ENCODE assay signal across 20 cellular contexts in genomic region chr5:14243768-14244167, GRCh38.
"Had no signal": no experiment of that assay in that cellular context is flagged by ENCODE, and none has a peak within 500 bp of the region (broad histone marks: within the 10 kb centered on the region; RNA-seq: fewer than 3 reads in every experiment).

No MANE protein-coding gene starts in this region.

- H3K36me3 ChIP-seq: neutrophil, ovary, prostate gland, spleen, upper lobe of right lung had no signal

- H3K4me1 Mint-ChIP-seq: activated CD4-positive, alpha-beta memory T cell treated with anti-CD3 and anti-CD28 coated beads, Interleukin-2, amount 10 ng/mL, durations not matched to agents 7 days and 5 days; activated CD4-positive, alpha-beta T cell treated with anti-CD3 and anti-CD28 coated beads, Interleukin-2, amount 10 ng/mL, durations not matched to agents 24 days and 14 days; activated naive CD4-positive, alpha-beta T cell treated with anti-CD3 and anti-CD28 coated beads, Interleukin-2, amount 10 ng/mL, durations not matched to agents 7 days and 5 days had no signal

- H3K27me3 ChIP-seq: foreskin keratinocyte, neutrophil, ovary, spleen, upper lobe of right lung had no signal

- H3K27ac Mint-ChIP-seq: activated CD4-positive, alpha-beta memory T cell treated with anti-CD3 and anti-CD28 coated beads, Interleukin-2, amount 10 ng/mL, durations not matched to agents 7 days and 5 days; activated CD4-positive, alpha-beta T cell treated with anti-CD3 and anti-CD28 coated beads, Interleukin-2, amount 10 ng/mL, durations not matched to agents 24 days and 14 days; activated naive CD4-positive, alpha-beta T cell treated with anti-CD3 and anti-CD28 coated beads, Interleukin-2, amount 10 ng/mL, durations not matched to agents 7 days and 5 days; mesothelial cell of epicardium; natural killer cell; T-helper 1 cell treated with Interleukin-12 subunit alpha and Interleukin-12 subunit beta and Interleukin-4 antibody, amounts not matched to agents 30 μg/mL and 1 μg/mL, for 36 hours had no signal

- H3K27ac ChIP-seq: foreskin keratinocyte, neutrophil, ovary, prostate gland, spleen, upper lobe of right lung had no signal

- H3K4me3 Mint-ChIP-seq: activated CD4-positive, alpha-beta memory T cell treated with anti-CD3 and anti-CD28 coated beads, Interleukin-2, amount 10 ng/mL, durations not matched to agents 7 days and 5 days; activated CD4-positive, alpha-beta T cell treated with anti-CD3 and anti-CD28 coated beads, Interleukin-2, amount 10 ng/mL, durations not matched to agents 24 days and 14 days; activated naive CD4-positive, alpha-beta T cell treated with anti-CD3 and anti-CD28 coated beads, Interleukin-2, amount 10 ng/mL, durations not matched to agents 7 days and 5 days; mesothelial cell of epicardium; natural killer cell; T-helper 1 cell treated with Interleukin-12 subunit alpha and Interleukin-12 subunit beta and Interleukin-4 antibody, amounts not matched to agents 30 μg/mL and 1 μg/mL, for 36 hours had no signal

- H3K4me3 ChIP-seq: ovary, prostate gland, spleen, upper lobe of right lung had no signal

- ATAC-seq: foreskin keratinocyte; natural killer cell; stimulated activated naive CD8-positive, alpha-beta T cell treated with anti-CD3 and anti-CD28 coated beads, Interleukin-15, Interleukin-2, amounts not matched to agents 100 U/mL and 50 U/mL, for 24 hours had no signal

- H3K9me3 ChIP-seq: neutrophil, ovary, prostate gland, spleen, upper lobe of right lung had no signal

- H3K36me3 Mint-ChIP-seq: activated naive CD4-positive, alpha-beta T cell treated with anti-CD3 and anti-CD28 coated beads, Interleukin-2, amount 10 ng/mL, durations not matched to agents 7 days and 5 days; mesothelial cell of epicardium; natural killer cell had no signal

- DNase-seq: activated CD4-positive, alpha-beta memory T cell treated with anti-CD3 and anti-CD28 coated beads, Interleukin-2, amount 10 ng/mL, durations not matched to agents 7 days and 5 days; activated CD4-positive, alpha-beta T cell treated with anti-CD3 and anti-CD28 coated beads, Interleukin-2, amount 10 ng/mL, durations not matched to agents 24 days and 14 days; activated effector memory CD4-positive, alpha-beta T cell treated with anti-CD3 and anti-CD28 coated beads, Interleukin-2, amount 50 U/mL, for 16 hours; activated naive CD4-positive, alpha-beta T cell treated with anti-CD3 and anti-CD28 coated beads, Interleukin-2, amount 10 ng/mL, durations not matched to agents 7 days and 5 days; amygdala; foreskin keratinocyte; hippocampal formation; left ventricle myocardium superior; mammary epithelial cell; natural killer cell; ovary; spleen; stimulated activated CD4-positive, alpha-beta T cell treated with anti-CD3 and anti-CD28 coated beads, Interleukin-4, amount 100 ng/mL, for 4 hours; stimulated activated naive CD8-positive, alpha-beta T cell treated with anti-CD3 and anti-CD28 coated beads, Interleukin-15, Interleukin-2, amounts not matched to agents 100 U/mL and 50 U/mL, for 24 hours; T1000; upper lobe of right lung had no signal

- H3K4me1 ChIP-seq: prostate gland had no signal

- H3K9me3 Mint-ChIP-seq: activated CD4-positive, alpha-beta memory T cell treated with anti-CD3 and anti-CD28 coated beads, Interleukin-2, amount 10 ng/mL, durations not matched to agents 7 days and 5 days; activated CD4-positive, alpha-beta T cell treated with anti-CD3 and anti-CD28 coated beads, Interleukin-2, amount 10 ng/mL, durations not matched to agents 24 days and 14 days; activated naive CD4-positive, alpha-beta T cell treated with anti-CD3 and anti-CD28 coated beads, Interleukin-2, amount 10 ng/mL, durations not matched to agents 7 days and 5 days; mesothelial cell of epicardium; natural killer cell; T-helper 1 cell treated with Interleukin-12 subunit alpha and Interleukin-12 subunit beta and Interleukin-4 antibody, amounts not matched to agents 30 μg/mL and 1 μg/mL, for 36 hours had no signal
